16 cellular contexts compared by ENCODE assay signal in genomic region chr19:5671600-5671999, GRCh38. TPM values are rescaled to one million over a fixed set of nuclear protein-coding genes. Genes with fewer than 3 reads are reported as not detected.
DNase-seq lines count a peak whose midpoint lies in the region; ATAC-seq and TF ChIP-seq lines count a peak whose summit lies in the region.
"Had no signal": no experiment of that assay in that cellular context is flagged by ENCODE, and none has a peak within 500 bp of the region (broad histone marks: within the 10 kb centered on the region; RNA-seq: fewer than 3 reads in every experiment).

No MANE protein-coding gene starts in this region.

- no peaks in the 10 kb centered on the region for H3K27me3 Mint-ChIP-seq in memory B cell

- CTCF ChIA-PET in RWPE1 (lab: Yijun Ruan, JAX) = interaction anchor here (0.6 kb wide), 1 partner anchor 136 kb away, joined by 3 read pairs; no protein-coding TSS in a partner anchor

- H3K4me1 Mint-ChIP-seq in memory B cell = peaks cover 7% of the 10 kb centered on the region
- peaks cover 5% of the 10 kb centered on the region for H3K4me1 Mint-ChIP-seq in stimulated activated effector memory CD8-positive, alpha-beta T cell treated with anti-CD3 and anti-CD28 coated beads, Interleukin-12 subunit alpha, Interleukin-12 subunit beta, amount 100 ng/mL, for 72 hours

- H3K36me3 ChIP-seq in left ventricle myocardium inferior = peaks cover 36% of the 10 kb centered on the region

- peaks cover 14% of the 10 kb centered on the region for H3K36me3 Mint-ChIP-seq in memory B cell
- H3K36me3 Mint-ChIP-seq in stimulated activated effector memory CD8-positive, alpha-beta T cell treated with anti-CD3 and anti-CD28 coated beads, Interleukin-12 subunit alpha, Interleukin-12 subunit beta, amount 100 ng/mL, for 72 hours = peaks cover 67% of the 10 kb centered on the region

- H3K4me3 ChIP-seq in left ventricle myocardium inferior = no peak overlapping the region
- H3K4me3 ChIP-seq: BLaER1 treated with 17β-estradiol and CSF1 and Interleukin-3, amounts not matched to agents 10 nM and 100 nM had no signal

- intact Hi-C loops in left ventricle myocardium inferior (cut with micrococcal nuclease) (no loop called here), left ventricle myocardium superior (cut with micrococcal nuclease) (no loop called here)

- POLR2A ChIA-PET in RWPE1 (lab: Yijun Ruan, JAX; ENCODE audit: low non-redundant PET) = no interaction called here

- no peaks in the 10 kb centered on the region for H3K9me3 ChIP-seq in left ventricle myocardium inferior (replicated peaks)
- H3K9me3 ChIP-seq: BLaER1 treated with 17β-estradiol and CSF1 and Interleukin-3, amounts not matched to agents 10 nM and 100 nM had no signal

- ATAC-seq in left ventricle myocardium superior = no peak
- ATAC-seq in memory B cell (ENCODE audit: low read depth) = no peak
- no peak for ATAC-seq in stimulated activated effector memory CD8-positive, alpha-beta T cell treated with anti-CD3 and anti-CD28 coated beads, Interleukin-12 subunit alpha, Interleukin-12 subunit beta, amount 100 ng/mL, for 72 hours
- ATAC-seq: CD8-positive, alpha-beta T cell; HCT116 had no signal

- H3K27ac ChIP-seq in left ventricle myocardium inferior (replicated peaks) (no peak overlapping the region), RWPE1 (peak overlapping the region; percentile 49)
- H3K27ac ChIP-seq: BLaER1 treated with 17β-estradiol and CSF1 and Interleukin-3, amounts not matched to agents 10 nM and 100 nM had no signal

- peaks cover 5% of the 10 kb centered on the region for H3K9me3 Mint-ChIP-seq in memory B cell
- no peaks in the 10 kb centered on the region for H3K9me3 Mint-ChIP-seq in stimulated activated effector memory CD8-positive, alpha-beta T cell treated with anti-CD3 and anti-CD28 coated beads, Interleukin-12 subunit alpha, Interleukin-12 subunit beta, amount 100 ng/mL, for 72 hours
- H3K9me3 Mint-ChIP-seq: CD8-positive, alpha-beta T cell had no signal

- DNase-seq in left ventricle myocardium inferior (peak; percentile 6), left ventricle myocardium superior (no peak), RWPE1 (ENCODE audit: low spot score) (no peak), memory B cell (ENCODE audit: low spot score in 2 of 2) (no peak), hepatic stellate cell (ENCODE audit: low spot score) (no peak)
- no peak for DNase-seq in activated CD4-positive, alpha-beta T cell treated with anti-CD3 and anti-CD28 coated beads, Interleukin-2, amount 50 U/mL, for 1 hour
- DNase-seq in stimulated activated effector memory CD8-positive, alpha-beta T cell treated with anti-CD3 and anti-CD28 coated beads, Interleukin-12 subunit alpha, Interleukin-12 subunit beta, amount 100 ng/mL, for 72 hours (ENCODE audit: low spot score in 2 of 2) = no peak
- DNase-seq: 8988T; Calu3; CD8-positive, alpha-beta T cell; DMS79 treated with DMSO at 0.1 percent for 48 hours; GF-D8; GOT3; H7 had no signal

- peaks cover 16% of the 10 kb centered on the region for H3K4me1 ChIP-seq in left ventricle myocardium inferior
- H3K4me1 ChIP-seq: BLaER1 treated with 17β-estradiol and CSF1 and Interleukin-3, amounts not matched to agents 10 nM and 100 nM had no signal

- H3K27me3 ChIP-seq in left ventricle myocardium inferior (ENCODE audit: low read depth) = no peaks in the 10 kb centered on the region
- H3K27me3 ChIP-seq: BLaER1 treated with 17β-estradiol and CSF1 and Interleukin-3, amounts not matched to agents 10 nM and 100 nM had no signal

- H3K4me3 Mint-ChIP-seq in memory B cell = no peak overlapping the region
- no peak overlapping the region for H3K4me3 Mint-ChIP-seq in stimulated activated effector memory CD8-positive, alpha-beta T cell treated with anti-CD3 and anti-CD28 coated beads, Interleukin-12 subunit alpha, Interleukin-12 subunit beta, amount 100 ng/mL, for 72 hours
- H3K4me3 Mint-ChIP-seq: CD8-positive, alpha-beta T cell had no signal

- TF ChIP-seq CTCF in left ventricle myocardium inferior (IDR thresholded peaks at IDR 0.05; ENCODE audit: borderline replicate concordance) (no peak), RWPE1 (conservative IDR thresholded peaks at IDR 0.05; ENCODE audit: low read depth) (no peak)

- H3K27ac Mint-ChIP-seq in memory B cell = peak overlapping the region; percentile 68
- no peak overlapping the region for H3K27ac Mint-ChIP-seq in stimulated activated effector memory CD8-positive, alpha-beta T cell treated with anti-CD3 and anti-CD28 coated beads, Interleukin-12 subunit alpha, Interleukin-12 subunit beta, amount 100 ng/mL, for 72 hours

RNA-seq across cellular contexts. Expression of gene MICOS13, which starts 8.7 kb away (rescaled TPM):
- total RNA-seq in left ventricle myocardium inferior (155 TPM), left ventricle myocardium superior (167 TPM)

RNA-seq across cellular contexts. Expression of gene HSD11B1L, which starts 9.2 kb away (rescaled TPM):
- total RNA-seq in left ventricle myocardium inferior = 4.5 TPM
- 5.5 TPM for total RNA-seq in left ventricle myocardium superior

RNA-seq across cellular contexts. Expression of gene RPL36, which starts 18.5 kb away (rescaled TPM):
- total RNA-seq in left ventricle myocardium inferior (407 TPM), left ventricle myocardium superior (401 TPM)

RNA-seq across cellular contexts. Expression of gene LONP1, which starts 48.3 kb away (rescaled TPM):
- total RNA-seq in left ventricle myocardium inferior (104 TPM), left ventricle myocardium superior (90.7 TPM)

RNA-seq across cellular contexts. Expression of gene SAFB, which starts 48.7 kb away (rescaled TPM):
- total RNA-seq in left ventricle myocardium inferior (54.6 TPM), left ventricle myocardium superior (66.6 TPM)
